1 cellular context compared by ENCODE assay signal in genomic region chr1:218553197-218553596, GRCh38.
TF ChIP-seq lines count a peak whose summit lies in the region.

No MANE protein-coding gene starts in this region.

TF ChIP-seq in IMR-90, 13 proteins besides CTCF, POLR2A, EP300 and RAD21:
- no peak for TF ChIP-seq CEBPB (IDR thresholded peaks at IDR 0.05; ENCODE audit: low read depth, low read length)
- no peak for TF ChIP-seq MAZ (IDR thresholded peaks at IDR 0.05; ENCODE audit: borderline replicate concordance, low read depth, low read length)
- TF ChIP-seq FOS (IDR thresholded peaks at IDR 0.05; ENCODE audit: low read depth, low read length) = no peak
- TF ChIP-seq RFX5 (IDR thresholded peaks at IDR 0.05; ENCODE audit: low read depth, low read length) = no peak
- no peak for TF ChIP-seq MAFK (IDR thresholded peaks at IDR 0.05; ENCODE audit: low read depth, low read length)
- TF ChIP-seq RCOR1 (IDR thresholded peaks at IDR 0.05; ENCODE audit: insufficient replicate concordance, low read length) = no peak
- no peak for TF ChIP-seq BHLHE40 (IDR thresholded peaks at IDR 0.05; ENCODE audit: low read depth, low read length)
- TF ChIP-seq USF2 (IDR thresholded peaks at IDR 0.05; ENCODE audit: low read depth, low read length) = no peak
- TF ChIP-seq MXI1 (IDR thresholded peaks at IDR 0.05; ENCODE audit: borderline replicate concordance, low read depth, low read length) = no peak
- no peak for TF ChIP-seq NFE2L2 (IDR thresholded peaks at IDR 0.05; ENCODE audit: low read depth, low read length)
- no peak for TF ChIP-seq CHD1 (IDR thresholded peaks at IDR 0.05; ENCODE audit: low read depth, low read length)
- no peak for TF ChIP-seq SMC3 (IDR thresholded peaks at IDR 0.05; ENCODE audit: low read depth, low read length)
- TF ChIP-seq ELK1 (IDR thresholded peaks at IDR 0.05; ENCODE audit: borderline replicate concordance, low read depth, low read length) = no peak
